Comparison of ENCODE assay signal across 12 cellular contexts in the genomic region with DNA sequence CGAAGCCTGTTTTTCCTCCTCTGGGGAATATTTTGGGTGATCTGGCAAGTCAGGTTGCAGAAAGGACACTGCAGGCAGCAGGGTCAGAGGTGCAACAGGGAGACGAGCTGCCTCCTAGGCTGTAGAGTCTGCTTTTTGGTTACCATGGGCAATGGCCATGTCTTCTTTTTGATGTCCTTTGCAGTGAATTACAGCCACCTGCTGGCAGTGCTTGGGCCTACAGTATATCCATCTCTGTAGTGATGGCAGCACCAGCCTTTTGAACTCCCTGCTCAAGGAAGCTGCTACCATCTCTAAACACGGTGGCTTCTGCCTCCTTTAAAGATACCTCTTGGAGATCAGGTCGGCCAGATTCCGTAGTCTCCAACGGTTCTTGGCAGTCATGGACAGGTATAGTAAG.
DNase-seq lines count a peak whose midpoint lies in the region; ATAC-seq and TF ChIP-seq lines count a peak whose summit lies in the region.
"Had no signal": no experiment of that assay in that cellular context is flagged by ENCODE, and none has a peak within 500 bp of the region (broad histone marks: within the 10 kb centered on the region; RNA-seq: fewer than 3 reads in every experiment).

No MANE protein-coding gene starts in this region.

- no peaks in the 10 kb centered on the region for H3K9me3 ChIP-seq in CD4-positive, alpha-beta memory T cell (ENCODE audit: control insufficient read depth in 1 of 2, low read length in 2 of 2)
- H3K9me3 ChIP-seq: thyroid gland had no signal

- intact Hi-C loops in CD4-positive, alpha-beta memory T cell (cut with micrococcal nuclease) = no loop called here

- no peaks in the 10 kb centered on the region for H3K4me1 Mint-ChIP-seq in CD4-positive, alpha-beta memory T cell

- DNase-seq in AML-193 (lab: John Stamatoyannopoulos, UW) (peak; percentile 4 to 26), OCI-M1 (lab: John Stamatoyannopoulos, UW) (peak; percentile 18), fibroblast of peridontal ligament (ENCODE audit: extremely low read depth) (peak; percentile 3), activated gamma-delta T cell treated with Interleukin-2 at 50 U/mL for 16 hours (no peak), NCI-H510A (lab: John Stamatoyannopoulos, UW) (no peak)
- DNase-seq in CD4-positive, alpha-beta memory T cell = no peak
- DNase-seq: central memory CD4-positive, alpha-beta T cell; thyroid gland had no signal

- CTCF ChIA-PET in CD4-positive, alpha-beta memory T cell (lab: Charles Lee; ENCODE audit: partially characterized antibody) = no interaction called here

- peak; percentile 41 for TF ChIP-seq CTCF in GM12873 (IDR thresholded peaks at IDR 0.05; ENCODE audit: insufficient read depth, low read depth, low read length, missing control alignments)

- H3K27me3 Mint-ChIP-seq in CD4-positive, alpha-beta memory T cell = peaks cover 20 to 30% of the 10 kb centered on the region in 2 donors

- H3K27me3 ChIP-seq in CD4-positive, alpha-beta memory T cell (ENCODE audit: insufficient read depth, low read length) = no peaks in the 10 kb centered on the region
- H3K27me3 ChIP-seq: thyroid gland had no signal

- no peaks in the 10 kb centered on the region for H3K4me1 ChIP-seq in CD4-positive, alpha-beta memory T cell (ENCODE audit: insufficient read depth, low read length)
- H3K4me1 ChIP-seq: thyroid gland had no signal

- H3K36me3 Mint-ChIP-seq in CD4-positive, alpha-beta memory T cell = no peaks in the 10 kb centered on the region

- POLR2A ChIA-PET in CD4-positive, alpha-beta memory T cell (lab: Charles Lee; ENCODE audit: partially characterized antibody) = no interaction called here

- peaks cover 0 to 18% (median 9%) of the 10 kb centered on the region in 8 donors for H3K9me3 Mint-ChIP-seq in CD4-positive, alpha-beta memory T cell

- H3K27ac Mint-ChIP-seq in CD4-positive, alpha-beta memory T cell = no peak overlapping the region

- no peak overlapping the region for H3K27ac ChIP-seq in CD4-positive, alpha-beta memory T cell (ENCODE audit: low read depth, low read length)
- H3K27ac ChIP-seq: thyroid gland had no signal

- no peak overlapping the region for H3K4me3 ChIP-seq in CD4-positive, alpha-beta memory T cell (ENCODE audit: low read length in 2 of 2)
- H3K4me3 ChIP-seq: lung, thyroid gland had no signal

- no peak overlapping the region for H3K4me3 Mint-ChIP-seq in CD4-positive, alpha-beta memory T cell

- no peaks in the 10 kb centered on the region for H3K36me3 ChIP-seq in CD4-positive, alpha-beta memory T cell (ENCODE audit: insufficient read depth, low read length)
- H3K36me3 ChIP-seq: thyroid gland had no signal

- ATAC-seq in HG02938 (IDR thresholded peaks at IDR 0.05; ENCODE audit: unreplicated experiment) = no peak
- ATAC-seq: activated CD4-positive, CD25-positive, alpha-beta regulatory T cell treated with anti-CD3 and anti-CD28 coated beads, Interleukin-2, amount 50 U/mL, for 24 hours had no signal

Comparison
In these comparisons a context has a peak if more than half of its experiments do, and no peak if none do; other contexts are left out.
1. DNase-seq: peak in AML-193 (2 of 2), OCI-M1 (single experiment) and fibroblast of peridontal ligament (single experiment); none in CD4-positive, alpha-beta memory T cell (0 of 5), activated gamma-delta T cell treated with Interleukin-2 at 50 U/mL for 16 hours (single experiment) and NCI-H510A (single experiment).